In genomic region chr3:128794788-128795649, GRCh38 we compare ENCODE assay signal across 8 cellular contexts.
DNase-seq lines count a peak whose midpoint lies in the region; ATAC-seq and TF ChIP-seq lines count a peak whose summit lies in the region.

No MANE protein-coding gene starts in this region.

- H3K27ac ChIP-seq in MM.1S (ENCODE audit: low read length): no peak overlapping the region

- no peak overlapping the region for H3K4me3 ChIP-seq in MM.1S (ENCODE audit: low read length)

- peaks cover 13% of the 10 kb centered on the region for H3F3A ChIP-seq in MM.1S (ENCODE audit: insufficient read depth, low read length)

- peak overlapping the region; percentile 54 for H3K4me3 Mint-ChIP-seq in activated naive CD8-positive, alpha-beta T cell treated with anti-CD3 and anti-CD28 coated beads, Interleukin-2, amount 50 U/mL, for 24 hours

- no peak overlapping the region for H3K4me2 ChIP-seq in MM.1S (ENCODE audit: low read depth, low read length)

- no peaks in the 10 kb centered on the region for H3K27me3 ChIP-seq in MM.1S (replicated peaks; ENCODE audit: insufficient read depth, low read length)

- peaks cover 87% of the 10 kb centered on the region for H3K79me2 ChIP-seq in MM.1S (ENCODE audit: low read length)

- no peaks in the 10 kb centered on the region for H3K27me3 Mint-ChIP-seq in activated naive CD8-positive, alpha-beta T cell treated with anti-CD3 and anti-CD28 coated beads, Interleukin-2, amount 50 U/mL, for 24 hours

- H3K9ac ChIP-seq in MM.1S (ENCODE audit: low read length): no peak overlapping the region

- in situ Hi-C loops in G401 (cut with HindIII; ENCODE audit: low sequenced_read_pairs): loop anchor here (5.0 kb wide), 1 partner anchor 108 kb away; no protein-coding TSS in a partner anchor

- H3K9me3 ChIP-seq in MM.1S (replicated peaks; ENCODE audit: insufficient read depth, low read length): no peaks in the 10 kb centered on the region

- H3K36me3 ChIP-seq in MM.1S (replicated peaks; ENCODE audit: insufficient read depth, low read length): no peaks in the 10 kb centered on the region

- TF ChIP-seq CTCF in MM.1S (IDR thresholded peaks at IDR 0.05; ENCODE audit: low read length): peak; percentile 75

- H3K4me1 ChIP-seq in MM.1S (ENCODE audit: low read length): peaks cover 13% of the 10 kb centered on the region

- no peak overlapping the region for H2AFZ ChIP-seq in MM.1S (ENCODE audit: low read length)

- no peaks in the 10 kb centered on the region for H3K9me3 Mint-ChIP-seq in activated naive CD8-positive, alpha-beta T cell treated with anti-CD3 and anti-CD28 coated beads, Interleukin-2, amount 50 U/mL, for 24 hours

- DNase-seq in G401 (ENCODE audit: low spot score): peak; percentile 80
- peak; percentile 61 for DNase-seq in H4 (ENCODE audit: low spot score)
- DNase-seq in MM.1S: peak; percentile 34
- DNase-seq in activated naive CD8-positive, alpha-beta T cell treated with anti-CD3 and anti-CD28 coated beads, Interleukin-2, amount 50 U/mL, for 24 hours: peak; percentile 59
- DNase-seq in left cardiac atrium: peak; percentile 50
- DNase-seq in retina: peak; percentile 86
- DNase-seq in mesenteric fat pad (ENCODE audit: low spot score): no peak

- intact Hi-C loops in left cardiac atrium (cut with DNase I): loop anchor here in 1 of 2 donors (5.0 kb wide), 2 partner anchors 68 to 113 kb away; partner anchors contain the start of gene RAB7A

- peaks cover 46% of the 10 kb centered on the region for H3K36me3 Mint-ChIP-seq in activated naive CD8-positive, alpha-beta T cell treated with anti-CD3 and anti-CD28 coated beads, Interleukin-2, amount 50 U/mL, for 24 hours (ENCODE audit: low read depth)

- no peaks in the 10 kb centered on the region for H4K20me1 ChIP-seq in MM.1S (ENCODE audit: insufficient read depth, low read length)

- ATAC-seq in SK-N-SH treated with all-trans-retinoic acid at 6 μM for 48 hours: peak; percentile 97
- peak; percentile 59 for ATAC-seq in activated naive CD8-positive, alpha-beta T cell treated with anti-CD3 and anti-CD28 coated beads, Interleukin-2, amount 50 U/mL, for 24 hours
- peak; percentile 93 to 97 for ATAC-seq in left cardiac atrium

- no peaks in the 10 kb centered on the region for H3K9me2 ChIP-seq in MM.1S (replicated peaks; ENCODE audit: insufficient read depth, low read length)

- H3K27ac Mint-ChIP-seq in activated naive CD8-positive, alpha-beta T cell treated with anti-CD3 and anti-CD28 coated beads, Interleukin-2, amount 50 U/mL, for 24 hours: peak overlapping the region; percentile 97

- peaks cover 92% of the 10 kb centered on the region for H3K4me1 Mint-ChIP-seq in activated naive CD8-positive, alpha-beta T cell treated with anti-CD3 and anti-CD28 coated beads, Interleukin-2, amount 50 U/mL, for 24 hours

TF ChIP-seq in SK-N-SH treated with all-trans-retinoic acid at 6 μM for 48 hours, 23 proteins besides CTCF, POLR2A, EP300 and RAD21 (continues in another document):
- TF ChIP-seq ZNF565 (CRISPR knock-in tag; conservative IDR thresholded peaks at IDR 0.05; ENCODE audit: low read depth) (no peak), BACH2 (CRISPR knock-in tag; IDR thresholded peaks at IDR 0.05; ENCODE audit: borderline replicate concordance) (no peak), TCF4 (CRISPR knock-in tag; IDR thresholded peaks at IDR 0.05; ENCODE audit: borderline replicate concordance) (no peak), CSDC2 (CRISPR knock-in tag; IDR thresholded peaks at IDR 0.05) (no peak), TOX (CRISPR knock-in tag; IDR thresholded peaks at IDR 0.05; ENCODE audit: borderline replicate concordance) (no peak), CREB5 (CRISPR knock-in tag; IDR thresholded peaks at IDR 0.05; ENCODE audit: low read depth) (no peak), SNAI2 (CRISPR knock-in tag; IDR thresholded peaks at IDR 0.05) (no peak), ARNTL (CRISPR knock-in tag; IDR thresholded peaks at IDR 0.05; ENCODE audit: borderline replicate concordance, low read depth) (no peak), RARB (CRISPR knock-in tag; IDR thresholded peaks at IDR 0.05) (no peak), OSR1 (CRISPR knock-in tag; IDR thresholded peaks at IDR 0.05) (no peak), POU6F1 (CRISPR knock-in tag; IDR thresholded peaks at IDR 0.05; ENCODE audit: borderline replicate concordance, low read depth) (no peak), ZC3H10 (CRISPR knock-in tag; IDR thresholded peaks at IDR 0.05) (no peak), ESRRG (CRISPR knock-in tag; IDR thresholded peaks at IDR 0.05) (no peak), ISL1 (CRISPR knock-in tag; IDR thresholded peaks at IDR 0.05) (no peak), TSHZ2 (CRISPR knock-in tag; IDR thresholded peaks at IDR 0.05) (no peak)
- TF ChIP-seq, protein P1, sequence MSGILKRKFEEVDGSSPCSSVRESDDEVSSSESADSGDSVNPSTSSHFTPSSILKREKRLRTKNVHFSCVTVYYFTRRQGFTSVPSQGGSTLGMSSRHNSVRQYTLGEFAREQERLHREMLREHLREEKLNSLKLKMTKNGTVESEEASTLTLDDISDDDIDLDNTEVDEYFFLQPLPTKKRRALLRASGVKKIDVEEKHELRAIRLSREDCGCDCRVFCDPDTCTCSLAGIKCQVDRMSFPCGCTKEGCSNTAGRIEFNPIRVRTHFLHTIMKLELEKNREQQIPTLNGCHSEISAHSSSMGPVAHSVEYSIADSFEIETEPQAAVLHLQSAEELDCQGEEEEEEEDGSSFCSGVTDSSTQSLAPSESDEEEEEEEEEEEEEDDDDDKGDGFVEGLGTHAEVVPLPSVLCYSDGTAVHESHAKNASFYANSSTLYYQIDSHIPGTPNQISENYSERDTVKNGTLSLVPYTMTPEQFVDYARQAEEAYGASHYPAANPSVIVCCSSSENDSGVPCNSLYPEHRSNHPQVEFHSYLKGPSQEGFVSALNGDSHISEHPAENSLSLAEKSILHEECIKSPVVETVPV (CRISPR knock-in tag; IDR thresholded peaks at IDR 0.05): no peak
- TF ChIP-seq, protein P2, sequence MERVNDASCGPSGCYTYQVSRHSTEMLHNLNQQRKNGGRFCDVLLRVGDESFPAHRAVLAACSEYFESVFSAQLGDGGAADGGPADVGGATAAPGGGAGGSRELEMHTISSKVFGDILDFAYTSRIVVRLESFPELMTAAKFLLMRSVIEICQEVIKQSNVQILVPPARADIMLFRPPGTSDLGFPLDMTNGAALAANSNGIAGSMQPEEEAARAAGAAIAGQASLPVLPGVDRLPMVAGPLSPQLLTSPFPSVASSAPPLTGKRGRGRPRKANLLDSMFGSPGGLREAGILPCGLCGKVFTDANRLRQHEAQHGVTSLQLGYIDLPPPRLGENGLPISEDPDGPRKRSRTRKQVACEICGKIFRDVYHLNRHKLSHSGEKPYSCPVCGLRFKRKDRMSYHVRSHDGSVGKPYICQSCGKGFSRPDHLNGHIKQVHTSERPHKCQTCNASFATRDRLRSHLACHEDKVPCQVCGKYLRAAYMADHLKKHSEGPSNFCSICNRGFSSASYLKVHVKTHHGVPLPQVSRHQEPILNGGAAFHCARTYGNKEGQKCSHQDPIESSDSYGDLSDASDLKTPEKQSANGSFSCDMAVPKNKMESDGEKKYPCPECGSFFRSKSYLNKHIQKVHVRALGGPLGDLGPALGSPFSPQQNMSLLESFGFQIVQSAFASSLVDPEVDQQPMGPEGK (CRISPR knock-in tag; IDR thresholded peaks at IDR 0.05; ENCODE audit: borderline replicate concordance): no peak
